In genomic region chr22:38199826-38200559, GRCh38 we compare ENCODE assay signal across 16 cellular contexts. TPM values are rescaled to one million over a fixed set of nuclear protein-coding genes. Genes with fewer than 3 reads are reported as not detected.
DNase-seq lines count a peak whose midpoint lies in the region; ATAC-seq, FAIRE-seq and TF ChIP-seq lines count a peak whose summit lies in the region.
"Had no signal": no experiment of that assay in that cellular context is flagged by ENCODE, and none has a peak within 500 bp of the region (broad histone marks: within the 10 kb centered on the region; RNA-seq: fewer than 3 reads in every experiment).

No MANE protein-coding gene starts in this region.

- no peak for TF ChIP-seq CTCF in activated CD8-positive, alpha-beta T cell treated with anti-CD3 and anti-CD28 coated beads for 36 hours (IDR thresholded peaks at IDR 0.05)
- TF ChIP-seq CTCF in CD8-positive, alpha-beta T cell (IDR thresholded peaks at IDR 0.05), result no peak
- TF ChIP-seq CTCF in K562 (IDR thresholded peaks at IDR 0.05 in 2 of 3, conservative IDR thresholded peaks at IDR 0.05 in 1 of 3; ENCODE audit: insufficient read depth in 2 of 3, low read depth in 1 of 3, low read length in 3 of 3) (no peak), lower lobe of right lung (IDR thresholded peaks at IDR 0.05) (no peak), colonic mucosa (IDR thresholded peaks at IDR 0.05) (no peak)

- H2BK120ac ChIP-seq in neuronal stem cell (ENCODE audit: low read depth, low read length), result no peak overlapping the region

- H3K27me3 ChIP-seq in CD8-positive, alpha-beta T cell (ENCODE audit: insufficient read depth, low read length), result no peaks in the 10 kb centered on the region
- no peaks in the 10 kb centered on the region for H3K27me3 ChIP-seq in K562 (ENCODE audit: control insufficient read depth in 2 of 2, insufficient read depth in 2 of 2, low read length in 2 of 2)
- peaks cover 0 to 23% (median 0%) of the 10 kb centered on the region in 3 experiments for H3K27me3 ChIP-seq in neuronal stem cell (ENCODE audit: control insufficient read depth in 3 of 3, insufficient read depth in 3 of 3, low read depth in 1 of 3, low read length in 3 of 3)
- no peaks in the 10 kb centered on the region for H3K27me3 ChIP-seq in lower lobe of right lung (ENCODE audit: low read depth)
- no peaks in the 10 kb centered on the region for H3K27me3 ChIP-seq in colonic mucosa

- no peak for FAIRE-seq in K562 (lab: Jason Lieb, UNC)
- FAIRE-seq: D721Med, RCC 7860 had no signal

- H3K9ac ChIP-seq in K562 (ENCODE audit: insufficient read depth in 1 of 2, low read depth in 2 of 2, low read length in 2 of 2) (no peak overlapping the region), neuronal stem cell (ENCODE audit: low read depth, low read length, poor library complexity) (no peak overlapping the region), colonic mucosa (ENCODE audit: low read depth in 2 of 2, low read length in 2 of 2) (no peak overlapping the region)

- no peak for TF ChIP-seq POLR2A in K562 (conservative IDR thresholded peaks at IDR 0.05)

- H3K79me1 ChIP-seq in neuronal stem cell (ENCODE audit: low read depth, low read length), result peaks cover 2% of the 10 kb centered on the region

- H4K20me1 ChIP-seq in K562 (replicated peaks; ENCODE audit: control insufficient read depth, insufficient read depth, low read length), result 0 out of 2 replicates have a peak, but pooled peaks cover 9% of the 10 kb centered on the region

- H3K4me3 Mint-ChIP-seq in activated CD8-positive, alpha-beta T cell treated with anti-CD3 and anti-CD28 coated beads, Interleukin-2, amount 10 ng/mL, durations not matched to agents 7 days and 5 days, result no peak overlapping the region
- H3K4me3 Mint-ChIP-seq in activated CD8-positive, alpha-beta T cell treated with anti-CD3 and anti-CD28 coated beads for 36 hours, result no peak overlapping the region
- no peak overlapping the region for H3K4me3 Mint-ChIP-seq in CD8-positive, alpha-beta T cell

- CTCF ChIA-PET in activated CD8-positive, alpha-beta T cell treated with anti-CD3 and anti-CD28 coated beads, Interleukin-2, amount 10 ng/mL, durations not matched to agents 7 days and 5 days (lab: Charles Lee), result interaction anchor here (1.6 to 2.7 kb wide), 5 partner anchors 13 to 148 kb away, joined by 4 to 10 read pairs (median 6); partner anchors contain the start of gene PLA2G6
- CTCF ChIA-PET in activated CD8-positive, alpha-beta T cell treated with anti-CD3 and anti-CD28 coated beads for 36 hours (lab: Charles Lee), result interaction anchor here (0.6 to 2.0 kb wide), 4 partner anchors 12 to 98 kb away, joined by 3 to 7 read pairs (median 4); no protein-coding TSS in a partner anchor
- CTCF ChIA-PET in CD8-positive, alpha-beta T cell (lab: Charles Lee), result interaction anchor here (0.6 to 1.3 kb wide), 2 partner anchors 23 to 130 kb away, joined by 3 to 4 read pairs; no protein-coding TSS in a partner anchor
- CTCF ChIA-PET in K562 (lab: Yijun Ruan, JAX; ENCODE audit: low intra/inter-chr PET ratio), result no interaction called here

- H2AK5ac ChIP-seq in neuronal stem cell (ENCODE audit: low read depth, low read length), result peak overlapping the region; percentile 71

- no peaks in the 10 kb centered on the region for H3K9me3 Mint-ChIP-seq in activated CD8-positive, alpha-beta T cell treated with anti-CD3 and anti-CD28 coated beads, Interleukin-2, amount 10 ng/mL, durations not matched to agents 7 days and 5 days (ENCODE audit: insufficient read depth)
- H3K9me3 Mint-ChIP-seq in activated CD8-positive, alpha-beta T cell treated with anti-CD3 and anti-CD28 coated beads for 36 hours, result no peaks in the 10 kb centered on the region
- no peaks in the 10 kb centered on the region for H3K9me3 Mint-ChIP-seq in CD8-positive, alpha-beta T cell

- H3K23ac ChIP-seq in neuronal stem cell (ENCODE audit: low read depth, low read length, poor library complexity), result no peak overlapping the region

- no peaks in the 10 kb centered on the region for H3K9me3 ChIP-seq in CD8-positive, alpha-beta T cell (ENCODE audit: low read length)
- no peaks in the 10 kb centered on the region for H3K9me3 ChIP-seq in K562 (replicated peaks; ENCODE audit: control insufficient read depth, insufficient read depth, low read depth, low read length)
- peaks cover 0 to 1% of the 10 kb centered on the region in 2 donors for H3K9me3 ChIP-seq in neuronal stem cell (replicated peaks in 1 of 2; ENCODE audit: control insufficient read depth in 2 of 2, insufficient read depth in 1 of 2, low read depth in 1 of 2, low read length in 2 of 2)
- H3K9me3 ChIP-seq in lower lobe of right lung, result no peaks in the 10 kb centered on the region
- no peaks in the 10 kb centered on the region for H3K9me3 ChIP-seq in colonic mucosa
- H3K9me3 ChIP-seq: HAP-1 had no signal

- no peak overlapping the region for H3K14ac ChIP-seq in neuronal stem cell (ENCODE audit: low read length)

- H2AFZ ChIP-seq in K562 (ENCODE audit: low read depth, low read length) (no peak overlapping the region), neuronal stem cell (ENCODE audit: low read length) (no peak overlapping the region)

- no peak overlapping the region for H2BK15ac ChIP-seq in neuronal stem cell (ENCODE audit: low read length)

- H4K8ac ChIP-seq in neuronal stem cell (ENCODE audit: low read depth, low read length), result no peak overlapping the region

- H2BK12ac ChIP-seq in neuronal stem cell (ENCODE audit: low read length), result no peak overlapping the region

- H3K4me2 ChIP-seq in K562 (ENCODE audit: insufficient read depth, low read length), result no peak overlapping the region
- H3K4me2 ChIP-seq in neuronal stem cell (ENCODE audit: insufficient read depth, low read length, poor library complexity, severe bottlenecking), result no peak overlapping the region

- ATAC-seq in activated CD8-positive, alpha-beta T cell treated with anti-CD3 and anti-CD28 coated beads, Interleukin-2, amount 10 ng/mL, durations not matched to agents 7 days and 5 days, result no peak
- ATAC-seq in activated CD8-positive, alpha-beta T cell treated with anti-CD3 and anti-CD28 coated beads for 36 hours, result no peak
- no peak for ATAC-seq in CD8-positive, alpha-beta T cell
- ATAC-seq in K562 (no peak), lower lobe of right lung (no peak)
- ATAC-seq: Right ventricle myocardium inferior had no signal

- no peak for TF ChIP-seq EP300 in K562 (IDR thresholded peaks at IDR 0.05; ENCODE audit: low read length)

- H3K27me3 Mint-ChIP-seq in activated CD8-positive, alpha-beta T cell treated with anti-CD3 and anti-CD28 coated beads, Interleukin-2, amount 10 ng/mL, durations not matched to agents 7 days and 5 days (ENCODE audit: low read depth), result no peaks in the 10 kb centered on the region
- H3K27me3 Mint-ChIP-seq in activated CD8-positive, alpha-beta T cell treated with anti-CD3 and anti-CD28 coated beads for 36 hours, result no peaks in the 10 kb centered on the region
- no peaks in the 10 kb centered on the region for H3K27me3 Mint-ChIP-seq in CD8-positive, alpha-beta T cell (ENCODE audit: low read depth)

- H3K9me1 ChIP-seq in K562 (ENCODE audit: control insufficient read depth, insufficient read depth, low read length), result no peaks in the 10 kb centered on the region

- peaks cover 49% of the 10 kb centered on the region for H3K4me1 Mint-ChIP-seq in activated CD8-positive, alpha-beta T cell treated with anti-CD3 and anti-CD28 coated beads, Interleukin-2, amount 10 ng/mL, durations not matched to agents 7 days and 5 days (ENCODE audit: low read depth)
- H3K4me1 Mint-ChIP-seq in activated CD8-positive, alpha-beta T cell treated with anti-CD3 and anti-CD28 coated beads for 36 hours (ENCODE audit: low read depth), result peaks cover 35% of the 10 kb centered on the region
- peaks cover 32% of the 10 kb centered on the region for H3K4me1 Mint-ChIP-seq in CD8-positive, alpha-beta T cell (ENCODE audit: low read depth)

- no peak for TF ChIP-seq RAD21 in K562 (CRISPR knock-in tag; conservative IDR thresholded peaks at IDR 0.05 in 1 of 2, IDR thresholded peaks at IDR 0.05 in 1 of 2)

- H3K4me1 ChIP-seq in CD8-positive, alpha-beta T cell (ENCODE audit: insufficient read depth, low read length), result peaks cover 30% of the 10 kb centered on the region
- H3K4me1 ChIP-seq in K562 (replicated peaks in 1 of 2; ENCODE audit: control insufficient read depth in 2 of 2, insufficient read depth in 2 of 2, low read length in 2 of 2) (peaks cover 4 to 24% of the 10 kb centered on the region in 2 experiments; a peak in 3 of 5 replicates), neuronal stem cell (ENCODE audit: control insufficient read depth in 2 of 2, insufficient read depth in 1 of 2, low read depth in 1 of 2, low read length in 2 of 2) (peaks cover 8 to 10% of the 10 kb centered on the region in 2 donors), lower lobe of right lung (peaks cover 23% of the 10 kb centered on the region), colonic mucosa (no peaks in the 10 kb centered on the region)

- no peak overlapping the region for H3K18ac ChIP-seq in neuronal stem cell (ENCODE audit: low read length)

- WGBS in K562 (ENCODE audit: insufficient coverage, low coverage, missing lambda C conversion rate), result 71% methylated on average over 8 of the region's 10 CpGs
- no CpG with 5 or more reads among the region's 10 CpGs for WGBS in neuronal stem cell (ENCODE audit: extremely low coverage in 2 of 2, insufficient read length in 2 of 2, insufficient replicate concordance in 1 of 2), 2 donors

- no TSS peak for BruUV-seq in K562 (replicated peaks; lab: Mats Ljungman, UMichigan)

- H3K36me3 ChIP-seq in CD8-positive, alpha-beta T cell (ENCODE audit: insufficient read depth, low read length), result no peaks in the 10 kb centered on the region
- no peaks in the 10 kb centered on the region for H3K36me3 ChIP-seq in K562 (ENCODE audit: control insufficient read depth, insufficient read depth, low read length)
- H3K36me3 ChIP-seq in neuronal stem cell (replicated peaks in 1 of 2; ENCODE audit: control insufficient read depth in 2 of 2, insufficient read depth in 2 of 2, low read length in 2 of 2), result no peaks in the 10 kb centered on the region
- H3K36me3 ChIP-seq in lower lobe of right lung, result no peaks in the 10 kb centered on the region
- H3K36me3 ChIP-seq in colonic mucosa, result no peaks in the 10 kb centered on the region
- H3K36me3 ChIP-seq: HAP-1 had no signal

- peaks cover 26% of the 10 kb centered on the region for H3K79me2 ChIP-seq in K562 (ENCODE audit: control insufficient read depth, insufficient read depth, low read length)

- no peak overlapping the region for H3K27ac ChIP-seq in CD8-positive, alpha-beta T cell (ENCODE audit: low read depth, low read length)
- H3K27ac ChIP-seq in K562 (ENCODE audit: extremely low read depth, low read depth, low read length), result no peak overlapping the region
- no peak overlapping the region for H3K27ac ChIP-seq in neuronal stem cell (replicated peaks; ENCODE audit: low read length)
- H3K27ac ChIP-seq in lower lobe of right lung, result no peak overlapping the region
- no peak overlapping the region for H3K27ac ChIP-seq in colonic mucosa

- intact Hi-C loops in activated CD8-positive, alpha-beta T cell treated with anti-CD3 and anti-CD28 coated beads for 36 hours (cut with micrococcal nuclease), result no loop called here
- intact Hi-C loops in CD8-positive, alpha-beta T cell (cut with DNase I, micrococcal nuclease), result loop anchor here (2.0 to 10.0 kb wide), 4 partner anchors 73 to 247 kb away; partner anchors contain the start of genes CSNK1E (in 2 of the 2), C22orf23 (in 1 of the 2), PICK1 (in 1 of the 2) and POLR2F (in 1 of the 2)
- intact Hi-C loops in K562 (cut with micrococcal nuclease), result loop anchor here (10.0 kb wide), 1 partner anchor 85 kb away; the partner anchor contains the start of gene BAIAP2L2
- intact Hi-C loops in lower lobe of right lung (cut with DNase I), result no loop called here
- intact Hi-C loops in colonic mucosa (cut with DNase I), result no loop called here

- no peaks in the 10 kb centered on the region for H3K36me3 Mint-ChIP-seq in activated CD8-positive, alpha-beta T cell treated with anti-CD3 and anti-CD28 coated beads, Interleukin-2, amount 10 ng/mL, durations not matched to agents 7 days and 5 days (ENCODE audit: low read depth)
- H3K36me3 Mint-ChIP-seq in activated CD8-positive, alpha-beta T cell treated with anti-CD3 and anti-CD28 coated beads for 36 hours (ENCODE audit: low read depth), result no peaks in the 10 kb centered on the region
- peaks cover 2% of the 10 kb centered on the region for H3K36me3 Mint-ChIP-seq in CD8-positive, alpha-beta T cell

- H3K4me3 ChIP-seq in CD8-positive, alpha-beta T cell (ENCODE audit: low read depth, low read length), result no peak overlapping the region
- no peak overlapping the region for H3K4me3 ChIP-seq in K562
- no peak overlapping the region for H3K4me3 ChIP-seq in neuronal stem cell (ENCODE audit: low read length in 2 of 2)
- no peak overlapping the region for H3K4me3 ChIP-seq in lower lobe of right lung
- no peak overlapping the region for H3K4me3 ChIP-seq in colonic mucosa
- H3K4me3 ChIP-seq: HAP-1 had no signal

- no peak for DNase-seq in activated CD8-positive, alpha-beta T cell treated with anti-CD3 and anti-CD28 coated beads, Interleukin-2, amount 10 ng/mL, durations not matched to agents 7 days and 5 days
- no peak for DNase-seq in activated CD8-positive, alpha-beta T cell treated with anti-CD3 and anti-CD28 coated beads for 36 hours
- no peak for DNase-seq in CD8-positive, alpha-beta T cell
- no peak for DNase-seq in K562 (ENCODE audit: extremely low read depth in 1 of 4, low spot score in 3 of 4)
- DNase-seq in neuronal stem cell (ENCODE audit: low spot score), result no peak
- no peak for DNase-seq in lower lobe of right lung
- no peak for DNase-seq in GM03348 (ENCODE audit: low spot score)
- DNase-seq in colonic mucosa, result no peak
- DNase-seq: 8988T, NCI-H1694 treated with DMSO at 0.1 percent for 48 hours, NCI-H510A treated with DMSO at 0.1 percent for 48 hours, NCI-H774 had no signal

- no peak overlapping the region for H4K91ac ChIP-seq in neuronal stem cell (ENCODE audit: low read depth, low read length, poor library complexity)

- H2BK5ac ChIP-seq in neuronal stem cell (ENCODE audit: low read length), result no peak overlapping the region

- H3K4ac ChIP-seq in neuronal stem cell (ENCODE audit: low read length), result no peak overlapping the region

- POLR2A ChIA-PET in activated CD8-positive, alpha-beta T cell treated with anti-CD3 and anti-CD28 coated beads, Interleukin-2, amount 10 ng/mL, durations not matched to agents 7 days and 5 days (lab: Charles Lee), result interaction anchor here (1.7 to 2.8 kb wide), 3 partner anchors 18 to 19 kb away, joined by 5 to 43 read pairs (median 9); partner anchors contain the start of gene PLA2G6
- POLR2A ChIA-PET in activated CD8-positive, alpha-beta T cell treated with anti-CD3 and anti-CD28 coated beads for 36 hours (lab: Charles Lee), result interaction anchor here (1.4 to 2.8 kb wide), 2 partner anchors 19 to 70 kb away, joined by 3 to 21 read pairs; partner anchors contain the start of gene PLA2G6
- POLR2A ChIA-PET in CD8-positive, alpha-beta T cell (lab: Charles Lee), result interaction anchor here (1.0 kb wide), 1 partner anchor 25 kb away, joined by 3 read pairs; no protein-coding TSS in a partner anchor
- POLR2A ChIA-PET in K562 (lab: Yijun Ruan, JAX), result interaction anchor here (1.4 kb wide), 1 partner anchor 15 kb away, joined by 6 read pairs; no protein-coding TSS in a partner anchor

- in situ Hi-C loops in K562 (cut with MboI), result no loop called here

- H3K27ac Mint-ChIP-seq in activated CD8-positive, alpha-beta T cell treated with anti-CD3 and anti-CD28 coated beads, Interleukin-2, amount 10 ng/mL, durations not matched to agents 7 days and 5 days, result peak overlapping the region; percentile 96
- no peak overlapping the region for H3K27ac Mint-ChIP-seq in activated CD8-positive, alpha-beta T cell treated with anti-CD3 and anti-CD28 coated beads for 36 hours
- peak overlapping the region; percentile 32 for H3K27ac Mint-ChIP-seq in CD8-positive, alpha-beta T cell

RNA-seq across cellular contexts. Expression of gene MAFF, which starts 1.8 kb away (rescaled TPM):
- 1 to 10 TPM; 6.8 to 9.1 TPM for total RNA-seq in activated CD8-positive, alpha-beta T cell treated with anti-CD3 and anti-CD28 coated beads, Interleukin-2, amount 10 ng/mL, durations not matched to agents 7 days and 5 days
- total RNA-seq in activated CD8-positive, alpha-beta T cell treated with anti-CD3 and anti-CD28 coated beads for 36 hours, result 10 to 100 TPM; 12.5 to 13.7 TPM
- 10 to 100 TPM; 87.6 to 91.2 TPM for total RNA-seq in CD8-positive, alpha-beta T cell
- 4.2 and 9.2 TPM in 2 replicates for total RNA-seq in K562 (2011; cell fraction: chromatin; rRNA removed; ENCODE audit: low replicate concordance)
- 5.4 and 6.7 TPM in 2 replicates for total RNA-seq in K562 (2011; cell fraction: nucleolus; rRNA removed)
- 6.3 and 7.8 TPM in 2 replicates for total RNA-seq in K562 (2011; cell fraction: nucleoplasm; rRNA removed)
- 8.0 and 8.9 TPM in 2 replicates for total RNA-seq in K562 (2014; rRNA removed)
- 4.5 and 5.2 TPM in 2 replicates for total RNA-seq in K562 (2014; rRNA removed; fragmentation: Illumina TruSeq; extraction: Trizol)
- total RNA-seq in K562 (2015; rRNA removed; fragmentation: Illumina TruSeq; extraction: Trizol), result 1.9 and 2.1 TPM in 2 replicates
- 5.9 and 7.9 TPM in 2 replicates for total RNA-seq in K562 (2021)
- polyA plus RNA-seq in K562 (2011; rRNA removed), result 3.3 and 5.4 TPM in 2 replicates
- 3.1 and 11.0 TPM in 2 replicates for polyA plus RNA-seq in K562 (2011; cell fraction: cytosol; rRNA removed)
- 1.8 and 4.2 TPM in 2 replicates for polyA plus RNA-seq in K562 (2011; cell fraction: nucleus; rRNA removed)
- polyA plus RNA-seq in K562 (2012), result 5.4 and 9.4 TPM in 2 replicates
- polyA plus RNA-seq in K562 (2014; fragmentation: Illumina TruSeq; extraction: Trizol), result 5.8 and 6.1 TPM in 2 replicates
- polyA plus RNA-seq in K562 (2014; fragmentation: Nextera tagmentation; extraction: Ambion mirVana), result under 1 TPM; 0.51 to 0.60 TPM
- polyA plus RNA-seq in K562 (2014; rRNA removed), result 6.9 and 7.0 TPM in 2 replicates
- 1.8 and 2.8 TPM in 2 replicates for polyA minus RNA-seq in K562 (2011; rRNA and poly(A)+ RNA removed)
- polyA minus RNA-seq in K562 (2011; cell fraction: cytosol; rRNA and poly(A)+ RNA removed), result 2.8 and 3.2 TPM in 2 replicates
- 2.3 and 2.6 TPM in 2 replicates for polyA minus RNA-seq in K562 (2011; cell fraction: nucleus; rRNA and poly(A)+ RNA removed)
- 4.0 TPM for polyA plus RNA-seq in neuronal stem cell (2013, experiment 1 of 2)
- 4.3 TPM for polyA plus RNA-seq in neuronal stem cell (2013, experiment 2 of 2)
- 41.3 TPM for total RNA-seq in lower lobe of right lung
- total RNA-seq in colonic mucosa, result 10 to 100 TPM in 1 of 2 donors, 1 to 10 TPM in 1; 5.2 to 41.7 TPM

RNA-seq across cellular contexts. Expression of gene PLA2G6, which starts 18.4 kb away (rescaled TPM):
- 10 to 100 TPM; 39.8 to 43.1 TPM for total RNA-seq in activated CD8-positive, alpha-beta T cell treated with anti-CD3 and anti-CD28 coated beads, Interleukin-2, amount 10 ng/mL, durations not matched to agents 7 days and 5 days
- total RNA-seq in activated CD8-positive, alpha-beta T cell treated with anti-CD3 and anti-CD28 coated beads for 36 hours, result 10 to 100 TPM; 52.4 to 53.6 TPM
- 10 to 100 TPM; 35.4 to 44.4 TPM for total RNA-seq in CD8-positive, alpha-beta T cell
- 64.9 and 174 TPM in 2 replicates for total RNA-seq in K562 (2011; cell fraction: chromatin; rRNA removed; ENCODE audit: low replicate concordance)
- total RNA-seq in K562 (2011; cell fraction: nucleolus; rRNA removed), result 86.7 and 90.4 TPM in 2 replicates
- total RNA-seq in K562 (2011; cell fraction: nucleoplasm; rRNA removed), result 47.3 and 58.2 TPM in 2 replicates
- total RNA-seq in K562 (2014; rRNA removed) (9.1 and 9.7 TPM in 2 replicates), K562 (2014; rRNA removed; fragmentation: Illumina TruSeq; extraction: Trizol) (2.8 and 3.2 TPM in 2 replicates), K562 (2015; rRNA removed; fragmentation: Illumina TruSeq; extraction: Trizol) (2.1 TPM in 2 replicates), K562 (2021) (10.8 and 10.9 TPM in 2 replicates), lower lobe of right lung (60.8 TPM), colonic mucosa (10 to 100 TPM; 24.1 to 38.5 TPM)
- polyA plus RNA-seq in K562 (2011; rRNA removed) (10.9 and 18.1 TPM in 2 replicates), K562 (2014; fragmentation: Illumina TruSeq; extraction: Trizol) (7.9 and 9.7 TPM in 2 replicates), K562 (2014; fragmentation: Nextera tagmentation; extraction: Ambion mirVana) (under 1 TPM; 0.11 to 0.13 TPM), K562 (2014; rRNA removed) (8.8 and 12.2 TPM in 2 replicates)
- polyA plus RNA-seq in K562 (2011; cell fraction: cytosol; rRNA removed), result 8.3 and 14.3 TPM in 2 replicates
- polyA plus RNA-seq in K562 (2011; cell fraction: nucleus; rRNA removed), result 109 and 177 TPM in 2 replicates
- polyA plus RNA-seq in K562 (2012), result 14.3 and 16.8 TPM in 2 replicates
- 27.5 and 34.5 TPM in 2 replicates for polyA minus RNA-seq in K562 (2011; rRNA and poly(A)+ RNA removed)
- 13.3 and 26.9 TPM in 2 replicates for polyA minus RNA-seq in K562 (2011; cell fraction: cytosol; rRNA and poly(A)+ RNA removed)
- polyA minus RNA-seq in K562 (2011; cell fraction: nucleus; rRNA and poly(A)+ RNA removed), result 90.7 and 117 TPM in 2 replicates
- polyA plus RNA-seq in neuronal stem cell (2013, experiment 1 of 2), result 10.9 TPM
- polyA plus RNA-seq in neuronal stem cell (2013, experiment 2 of 2), result 11.4 TPM

Comparison
In these comparisons a context has a peak if more than half of its experiments do, and no peak if none do; other contexts are left out.
1. intact Hi-C loops: an anchor here in CD8-positive, alpha-beta T cell (2.0 to 10.0 kb wide) and K562 (10.0 kb wide); none called in activated CD8-positive, alpha-beta T cell treated with anti-CD3 and anti-CD28 coated beads for 36 hours, lower lobe of right lung and colonic mucosa.